1 cellular context compared by ENCODE assay signal in genomic region chr11:78192911-78193341, GRCh38.
TF ChIP-seq lines count a peak whose summit lies in the region.

No MANE protein-coding gene starts in this region.

TF ChIP-seq in endothelial cell of umbilical vein, 7 proteins besides CTCF, POLR2A, EP300 and RAD21:
- TF ChIP-seq POLR2AphosphoS5 (IDR thresholded peaks at IDR 0.05; ENCODE audit: insufficient read depth, low read depth, low read length): no peak
- no peak for TF ChIP-seq MYC (IDR thresholded peaks at IDR 0.05; ENCODE audit: low read depth, low read length)
